In the genomic region with DNA sequence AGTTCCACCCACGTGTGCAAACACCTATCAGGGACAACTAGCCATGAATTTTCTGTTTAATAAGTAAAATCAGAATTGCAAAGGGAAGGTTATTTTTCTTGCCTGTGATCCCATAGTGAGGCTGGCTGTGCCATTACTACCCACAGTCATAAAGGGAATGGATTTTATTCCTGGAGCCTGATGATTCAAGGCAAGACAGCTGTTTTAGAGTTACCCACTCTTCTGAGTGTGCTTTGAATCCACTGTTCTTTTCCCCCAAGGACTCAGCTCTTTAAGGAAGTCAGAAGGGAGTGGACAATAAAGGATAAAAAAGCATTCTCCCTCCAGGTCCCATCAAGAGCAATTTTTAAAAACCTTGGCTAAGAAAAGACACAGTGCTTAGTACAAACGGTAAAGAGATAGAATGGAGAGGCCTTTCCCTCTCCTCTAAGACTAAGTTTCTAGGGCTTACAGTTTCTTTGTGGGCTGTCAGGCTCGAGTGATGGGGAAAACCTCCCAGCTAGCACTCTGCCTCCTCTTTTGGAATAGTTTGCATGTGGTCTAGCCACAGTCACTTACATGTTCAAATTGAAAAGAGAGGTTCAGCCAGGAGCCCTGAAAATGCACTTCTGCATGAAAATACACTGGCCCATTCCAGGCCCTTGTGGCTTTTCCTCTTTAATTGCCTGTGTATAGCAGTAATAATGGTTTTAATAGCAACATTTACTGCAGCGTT, we compare ENCODE assay signal across 16 cellular contexts. TPM values are rescaled to one million over a fixed set of nuclear protein-coding genes. Genes with fewer than 3 reads are reported as not detected.
DNase-seq lines count a peak whose midpoint lies in the region; ATAC-seq, FAIRE-seq and TF ChIP-seq lines count a peak whose summit lies in the region.
"Had no signal": no experiment of that assay in that cellular context is flagged by ENCODE, and none has a peak within 500 bp of the region (broad histone marks: within the 10 kb centered on the region; RNA-seq: fewer than 3 reads in every experiment).

No MANE protein-coding gene starts in this region.

- no peak overlapping the region for H3K4me3 ChIP-seq in testis
- H3K4me3 ChIP-seq: coronary artery had no signal

- no peak for TF ChIP-seq CTCF in testis (IDR thresholded peaks at IDR 0.05)

- H3K27ac ChIP-seq in testis, result no peak overlapping the region
- H3K27ac ChIP-seq: coronary artery had no signal

- H3K27me3 ChIP-seq in testis, result no peaks in the 10 kb centered on the region

- H3K4me1 ChIP-seq in testis, result peaks cover 4% of the 10 kb centered on the region

- peak; percentile 58 for FAIRE-seq in GM12891 (lab: Jason Lieb, UNC)

- TF ChIP-seq POLR2A in GM12891 (IDR thresholded peaks at IDR 0.05; ENCODE audit: low read depth, low read length), result no peak
- TF ChIP-seq POLR2A in testis (IDR thresholded peaks at IDR 0.05), result no peak

- DNase-seq in GM12891 (ENCODE audit: insufficient read length, low spot score), result no peak
- DNase-seq in NCI-H2196 (lab: John Stamatoyannopoulos, UW; ENCODE audit: unreplicated experiment), result no peak
- DNase-seq in midbrain (lab: John Stamatoyannopoulos, UW), result no peak
- no peak for DNase-seq in testis
- DNase-seq: activated CD4-positive, alpha-beta T cell treated with anti-CD3 and anti-CD28 coated beads for 4 hours; activated T-cell treated with anti-CD3 and anti-CD28 coated beads, Interleukin-2, amount 50 U/mL, for 48 hours; naive B cell; NCI-H2029 treated with DMSO at 0.1 percent for 48 hours; stimulated activated CD4-positive, alpha-beta T cell treated with anti-CD3 and anti-CD28 coated beads, Interleukin-1b, Interleukin-23, amount 100 ng/mL, for 48 hours had no signal

- WGBS in testis, 2 donors, result 75 to 77% methylated on average over 4 of the region's 4 CpGs

- ATAC-seq in GM19328 (IDR thresholded peaks at IDR 0.05; ENCODE audit: unreplicated experiment) (peak; percentile 41), HG02571 (IDR thresholded peaks at IDR 0.05; ENCODE audit: unreplicated experiment) (peak; percentile 55), HG03439 (IDR thresholded peaks at IDR 0.05; ENCODE audit: unreplicated experiment) (peak; percentile 41), HG03175 (IDR thresholded peaks at IDR 0.05; ENCODE audit: unreplicated experiment) (no peak)
- ATAC-seq: esophagus mucosa had no signal

- H3K9me3 ChIP-seq in testis, result no peaks in the 10 kb centered on the region

- H3K36me3 ChIP-seq in testis (ENCODE audit: low read depth, missing control alignments), result no peaks in the 10 kb centered on the region

- intact Hi-C loops in testis (cut with DNase I; ENCODE audit: low total_unique reads), result no loop called here

TF ChIP-seq in GM12891, 5 proteins besides CTCF, POLR2A, EP300 and RAD21:
- TF ChIP-seq POU2F2 (IDR thresholded peaks at IDR 0.05; ENCODE audit: low read depth, low read length) (peak; percentile 89), SPI1 (IDR thresholded peaks at IDR 0.05; ENCODE audit: low read depth, low read length) (no peak), POLR2AphosphoS5 (IDR thresholded peaks at IDR 0.05; ENCODE audit: low read depth, low read length) (no peak), TAF1 (IDR thresholded peaks at IDR 0.05; ENCODE audit: low read depth, low read length) (no peak)
TF ChIP-seq in GM12891: peak in this region for 1.

RNA-seq across cellular contexts. Expression of a gene that starts 5.1 kb away (rescaled TPM):
- 0.06 TPM for polyA plus RNA-seq in GM12891 (2012; ENCODE audit: low read depth, missing spikeins)
- total RNA-seq in testis, result 10 to 100 TPM; 10.2 to 12.5 TPM
- polyA plus RNA-seq in testis (ENCODE audit: insufficient read depth, low read depth, low replicate concordance), result 17.0 TPM
- total RNA-seq: T-helper 2 cell treated with Interferon-gamma antibody and Interleukin-4, amounts not matched to agents 100 ng/mL and 5 ng/mL, for 36 hours had no signal
